In genomic region chr1:94974824-94975223, GRCh38 we compare ENCODE assay signal across 12 cellular contexts. TPM values are rescaled to one million over a fixed set of nuclear protein-coding genes. Genes with fewer than 3 reads are reported as not detected.
DNase-seq lines count a peak whose midpoint lies in the region; ATAC-seq, FAIRE-seq and TF ChIP-seq lines count a peak whose summit lies in the region.
"Had no signal": no experiment of that assay in that cellular context is flagged by ENCODE, and none has a peak within 500 bp of the region (broad histone marks: within the 10 kb centered on the region; RNA-seq: fewer than 3 reads in every experiment).

No MANE protein-coding gene starts in this region.

- FAIRE-seq in GM12891 (lab: Jason Lieb, UNC): no peak

- peaks cover 43% of the 10 kb centered on the region for H3K4me1 ChIP-seq in osteoblast (ENCODE audit: insufficient read depth, low read length)
- H3K4me1 ChIP-seq in Peyer's patch: peaks cover 0 to 6% (median 0%) of the 10 kb centered on the region in 4 donors
- no peaks in the 10 kb centered on the region for H3K4me1 ChIP-seq in Karpas-422 (ENCODE audit: low read length)

- H3K9me2 ChIP-seq in Karpas-422 (replicated peaks; ENCODE audit: insufficient read depth, low read length): no peaks in the 10 kb centered on the region

- no peak overlapping the region for H3K9ac ChIP-seq in Karpas-422 (ENCODE audit: low read length)

- H3K27me3 ChIP-seq in osteoblast (ENCODE audit: insufficient read depth, low read length) (no peaks in the 10 kb centered on the region), Peyer's patch (no peaks in the 10 kb centered on the region), Karpas-422 (ENCODE audit: low read length) (no peaks in the 10 kb centered on the region)

- peak overlapping the region; percentile 45 for H3K4me2 ChIP-seq in osteoblast (ENCODE audit: insufficient read depth, low read length)
- no peak overlapping the region for H3K4me2 ChIP-seq in Karpas-422 (ENCODE audit: low read depth, low read length, poor library complexity, severe bottlenecking)

- no peak overlapping the region for H2AFZ ChIP-seq in osteoblast (ENCODE audit: low read length)
- no peak overlapping the region for H2AFZ ChIP-seq in Karpas-422 (ENCODE audit: low read length)

- H3K36me3 ChIP-seq in osteoblast (ENCODE audit: insufficient read depth, low read length) (no peaks in the 10 kb centered on the region), Peyer's patch (no peaks in the 10 kb centered on the region), Karpas-422 (ENCODE audit: insufficient read depth, low read length) (no peaks in the 10 kb centered on the region)

- TF ChIP-seq POLR2A in Peyer's patch (IDR thresholded peaks at IDR 0.05): no peak
- TF ChIP-seq POLR2A in GM12891 (IDR thresholded peaks at IDR 0.05; ENCODE audit: low read depth, low read length): no peak

- no peak for TF ChIP-seq CTCF in osteoblast (IDR thresholded peaks at IDR 0.05; ENCODE audit: extremely low read depth, low read depth, low read length)
- no peak for TF ChIP-seq CTCF in Peyer's patch (IDR thresholded peaks at IDR 0.05)

- DNase-seq in Daoy (ENCODE audit: low read depth) (peak; percentile 87), RKO (ENCODE audit: low spot score) (peak; percentile 56), osteoblast (ENCODE audit: insufficient read length, low spot score, missing footprints) (peak; percentile 83), Peyer's patch (no peak), Karpas-422 (no peak), GM12891 (ENCODE audit: insufficient read length, low spot score) (no peak), NOMO-1 treated with DMSO at 0.1 percent for 48 hours (lab: John Stamatoyannopoulos, UW; ENCODE audit: unreplicated experiment) (no peak)
- DNase-seq: activated CD4-positive, alpha-beta T cell treated with anti-CD3 and anti-CD28 coated beads, Interleukin-2, amount 50 U/mL, for 48 hours; activated naive CD4-positive, alpha-beta T cell treated with anti-CD3 and anti-CD28 coated beads for 36 hours; NCI-H2029 had no signal

- H3K4me3 ChIP-seq in osteoblast (ENCODE audit: insufficient read depth, low read length) (no peak overlapping the region), Peyer's patch (no peak overlapping the region), Karpas-422 (ENCODE audit: low read length) (no peak overlapping the region)

- H4K20me1 ChIP-seq in osteoblast (ENCODE audit: insufficient read depth, low read length): no peaks in the 10 kb centered on the region
- H4K20me1 ChIP-seq in Karpas-422 (ENCODE audit: insufficient read depth, low read depth, low read length): no peaks in the 10 kb centered on the region

- H3K27ac ChIP-seq in osteoblast (ENCODE audit: low read depth, low read length) (peak overlapping the region; percentile 90), Peyer's patch (no peak overlapping the region), Karpas-422 (ENCODE audit: low read length) (no peak overlapping the region)
- H3K27ac ChIP-seq: C4-2B had no signal

- H3K9me3 ChIP-seq in osteoblast (ENCODE audit: low read depth, low read length): no peaks in the 10 kb centered on the region
- H3K9me3 ChIP-seq in Peyer's patch: no peaks in the 10 kb centered on the region
- H3K9me3 ChIP-seq in Karpas-422 (ENCODE audit: low read length): no peaks in the 10 kb centered on the region

- no peaks in the 10 kb centered on the region for H3K79me2 ChIP-seq in osteoblast (ENCODE audit: insufficient read depth, low read length)
- no peaks in the 10 kb centered on the region for H3K79me2 ChIP-seq in Karpas-422 (ENCODE audit: low read length)

- ATAC-seq in esophagus mucosa: peak; percentile 79

TF ChIP-seq in GM12891, 5 proteins besides CTCF, POLR2A, EP300 and RAD21:
- no peak for TF ChIP-seq SPI1 (IDR thresholded peaks at IDR 0.05; ENCODE audit: low read depth, low read length)
- no peak for TF ChIP-seq POU2F2 (IDR thresholded peaks at IDR 0.05; ENCODE audit: low read depth, low read length)
- TF ChIP-seq TAF1 (IDR thresholded peaks at IDR 0.05; ENCODE audit: low read depth, low read length): no peak
- TF ChIP-seq POLR2AphosphoS5 (IDR thresholded peaks at IDR 0.05; ENCODE audit: low read depth, low read length): no peak
- no peak for TF ChIP-seq PAX5 (IDR thresholded peaks at IDR 0.05; ENCODE audit: insufficient read depth, low read length, severe bottlenecking)

RNA-seq across cellular contexts. Expression of gene CNN3, which starts 47.9 kb away (rescaled TPM):
- total RNA-seq in Daoy (2014; rRNA removed; shearing (Covaris generic)): 447 and 452 TPM in 2 replicates
- total RNA-seq in esophagus mucosa (136 TPM), osteoblast (316 and 333 TPM in 2 replicates), Peyer's patch (100 to 1,000 TPM in 1 of 4 donors, 10 to 100 TPM in 3; 89.9 to 116 (median 96.2) TPM)
- total RNA-seq in Karpas-422 (2014; rRNA removed; shearing (Covaris generic); ENCODE audit: low replicate concordance): 4.8 TPM in 1 of 2 replicates, not detected in the other
- 11.5 TPM for polyA plus RNA-seq in GM12891 (2012; ENCODE audit: low read depth, missing spikeins)

Comparison
In these comparisons a context has a peak if more than half of its experiments do, and no peak if none do; other contexts are left out.
1. DNase-seq: peak in Daoy (single experiment), RKO (single experiment) and osteoblast (single experiment); none in Peyer's patch (0 of 3), Karpas-422 (single experiment), GM12891 (single experiment) and NOMO-1 treated with DMSO at 0.1 percent for 48 hours (single experiment).
2. RNA of gene CNN3, which starts 47.9 kb away (total RNA-seq): 447 to 452 TPM in Daoy, 316 to 333 TPM in osteoblast, 136 TPM in esophagus mucosa (single experiment) and 89.9 to 116 TPM in Peyer's patch; 4.8 TPM in Karpas-422; every median in the first group is over 10 times any median in the second.